Comparison of ENCODE assay signal across 8 cellular contexts in the genomic region with DNA sequence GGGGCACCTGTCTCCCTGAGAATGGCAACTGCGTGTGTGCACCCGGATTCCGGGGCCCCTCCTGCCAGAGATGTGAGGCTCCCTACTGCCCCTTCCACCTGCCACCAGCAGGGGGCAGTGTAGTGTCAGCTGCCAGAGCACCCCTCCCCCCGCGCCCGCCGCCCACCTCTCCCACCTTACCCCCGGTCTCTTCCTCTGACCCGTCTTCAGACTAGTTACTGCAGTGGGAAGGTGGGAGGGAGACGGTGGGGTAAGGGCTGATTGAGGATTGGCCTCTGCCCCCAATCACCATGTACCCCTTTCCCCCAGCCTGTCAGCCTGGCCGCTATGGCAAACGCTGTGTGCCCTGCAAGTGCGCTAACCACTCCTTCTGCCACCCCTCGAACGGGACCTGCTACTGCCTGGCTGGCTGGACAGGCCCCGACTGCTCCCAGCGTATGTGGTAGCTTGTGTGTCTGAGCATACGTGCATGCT. TPM values are rescaled to one million over a fixed set of nuclear protein-coding genes. Genes with fewer than 3 reads are reported as not detected.
DNase-seq lines count a peak whose midpoint lies in the region; ATAC-seq, FAIRE-seq and TF ChIP-seq lines count a peak whose summit lies in the region.

No MANE protein-coding gene starts in this region.

- TF ChIP-seq POLR2A in GM12892 (IDR thresholded peaks at IDR 0.05; ENCODE audit: low read depth, low read length): no peak

- H3K79me2 ChIP-seq in SU-DHL-6 (ENCODE audit: insufficient read depth, low read length): no peaks in the 10 kb centered on the region

- H3K9me3 ChIP-seq in SU-DHL-6 (ENCODE audit: insufficient read depth, low read length) (no peaks in the 10 kb centered on the region), left lung (no peaks in the 10 kb centered on the region)

- in situ Hi-C loops in ACHN (cut with HindIII; ENCODE audit: low pct_ligation_motif_present, low pct_unique_long_range_greater_than_20kb, low sequenced_read_pairs): no loop called here

- peaks cover 4 to 11% of the 10 kb centered on the region in 2 donors for H3K4me1 ChIP-seq in left lung

- H3K27ac ChIP-seq in SU-DHL-6 (ENCODE audit: low read depth, low read length) (no peak overlapping the region), left lung (no peak overlapping the region)

- intact Hi-C loops in left lung (cut with DNase I): no loop called here

- no peaks in the 10 kb centered on the region for H3F3A ChIP-seq in SU-DHL-6 (ENCODE audit: insufficient read depth)

- no peaks in the 10 kb centered on the region for H4K20me1 ChIP-seq in SU-DHL-6 (ENCODE audit: low read depth, low read length)

- peak; percentile 81 for FAIRE-seq in GM12892 (lab: Jason Lieb, UNC)

- TF ChIP-seq CTCF in SU-DHL-6 (IDR thresholded peaks at IDR 0.05; ENCODE audit: insufficient read depth, low read length, poor library complexity, severe bottlenecking) (peak; percentile 85), left lung (IDR thresholded peaks at IDR 0.05) (peak; percentile 65 to 88)

- no peaks in the 10 kb centered on the region for H3K9me2 ChIP-seq in SU-DHL-6 (replicated peaks; ENCODE audit: insufficient read depth, low read length)

- H3K27me3 ChIP-seq in SU-DHL-6 (ENCODE audit: low read length) (no peaks in the 10 kb centered on the region), left lung (peaks cover 0 to 28% of the 10 kb centered on the region in 2 donors)

- DNase-seq in ACHN (peak; percentile 36), GM12892 (ENCODE audit: insufficient read length) (peak; percentile 71), astrocyte of the hippocampus (ENCODE audit: low read depth, low spot score) (peak; percentile 53), left lung (peak in 1 of 2 donors; percentile 85), occipital lobe (lab: John Stamatoyannopoulos, UW) (no peak)
- DNase-seq in stimulated activated naive CD4-positive, alpha-beta T cell treated with Interleukin-2 at 50 U/mL for 16 hours (lab: John Stamatoyannopoulos, UW): peak; percentile 42

- H3K4me2 ChIP-seq in SU-DHL-6 (ENCODE audit: low read depth, low read length, poor library complexity, severe bottlenecking): no peak overlapping the region

- no peak overlapping the region for H3K9ac ChIP-seq in SU-DHL-6 (ENCODE audit: low read length)

- peak; percentile 56 for ATAC-seq in left lung
- no peak for ATAC-seq in HG02884 (IDR thresholded peaks at IDR 0.05; ENCODE audit: unreplicated experiment)

- no peak overlapping the region for H2AFZ ChIP-seq in SU-DHL-6 (ENCODE audit: low read depth, low read length, severe bottlenecking)

- H3K4me3 ChIP-seq in SU-DHL-6 (ENCODE audit: insufficient read depth, low read length, poor library complexity, severe bottlenecking) (no peak overlapping the region), left lung (no peak overlapping the region)

- H3K36me3 ChIP-seq in SU-DHL-6 (ENCODE audit: low read length): no peaks in the 10 kb centered on the region
- peaks cover 0 to 14% of the 10 kb centered on the region in 2 donors for H3K36me3 ChIP-seq in left lung

RNA-seq across cellular contexts. Expression of a gene that starts 10.1 kb away (rescaled TPM):
- polyA plus RNA-seq in GM12892 (2012; ENCODE audit: missing spikeins): not detected
- total RNA-seq in left lung (1 to 10 TPM in 1 of 2 donors, under 1 TPM in 1; 0.38 to 3.5 TPM), occipital lobe (0.16 TPM)

RNA-seq across cellular contexts. Expression of a gene that starts 16.8 kb away (rescaled TPM):
- polyA plus RNA-seq in GM12892 (2012; ENCODE audit: missing spikeins): not detected
- total RNA-seq in left lung: 10 to 100 TPM; 10.6 to 12.3 TPM
- 0.31 TPM for total RNA-seq in occipital lobe

RNA-seq across cellular contexts. Expression of a gene that starts 49.7 kb away (rescaled TPM):
- not detected for polyA plus RNA-seq in GM12892 (2012; ENCODE audit: missing spikeins)
- under 1 TPM; 0.47 to 0.97 TPM for total RNA-seq in left lung
- total RNA-seq in occipital lobe: not detected

RNA-seq across cellular contexts. Expression of a gene that starts 51.4 kb away (rescaled TPM):
- not detected for polyA plus RNA-seq in GM12892 (2012; ENCODE audit: missing spikeins)
- total RNA-seq in left lung: not detected
- total RNA-seq in occipital lobe: 0.31 TPM
